In genomic region chrX:52576474-52576873, GRCh38 we compare ENCODE assay signal across 20 cellular contexts. TPM values are rescaled to one million over a fixed set of nuclear protein-coding genes. Genes with fewer than 3 reads are reported as not detected.
DNase-seq lines count a peak whose midpoint lies in the region; TF ChIP-seq lines count a peak whose summit lies in the region.
"Had no signal": no experiment of that assay in that cellular context is flagged by ENCODE, and none has a peak within 500 bp of the region (broad histone marks: within the 10 kb centered on the region; RNA-seq: fewer than 3 reads in every experiment).

No MANE protein-coding gene starts in this region.

- no peak for TF ChIP-seq CTCF in esophagus squamous epithelium (IDR thresholded peaks at IDR 0.05)
- no peak for TF ChIP-seq CTCF in suprapubic skin (IDR thresholded peaks at IDR 0.05)
- TF ChIP-seq CTCF in ascending aorta (IDR thresholded peaks at IDR 0.05) = no peak

- no peak for TF ChIP-seq EP300 in suprapubic skin (IDR thresholded peaks at IDR 0.05)

- no peak overlapping the region for H3K9ac ChIP-seq in SK-N-MC (ENCODE audit: insufficient read length)

- H3K36me3 ChIP-seq in SK-N-MC (ENCODE audit: insufficient read depth, low read length) (no peaks in the 10 kb centered on the region), esophagus squamous epithelium (no peaks in the 10 kb centered on the region), suprapubic skin (no peaks in the 10 kb centered on the region), ascending aorta (no peaks in the 10 kb centered on the region)

- H3K4me1 ChIP-seq in esophagus squamous epithelium = peaks cover 0 to 27% (median 0%) of the 10 kb centered on the region in 3 donors
- H3K4me1 ChIP-seq in suprapubic skin = peaks cover 3% of the 10 kb centered on the region
- H3K4me1 ChIP-seq in ascending aorta = no peaks in the 10 kb centered on the region
- H3K4me1 ChIP-seq: A549, Caco-2 had no signal

- TF ChIP-seq POLR2A in esophagus squamous epithelium (IDR thresholded peaks at IDR 0.05) (no peak), suprapubic skin (IDR thresholded peaks at IDR 0.05) (no peak)

- H3K27me3 ChIP-seq in esophagus squamous epithelium (no peaks in the 10 kb centered on the region), suprapubic skin (no peaks in the 10 kb centered on the region), ascending aorta (no peaks in the 10 kb centered on the region)

- H3K9me3 ChIP-seq in SK-N-MC (ENCODE audit: low read depth, low read length) (no peaks in the 10 kb centered on the region), esophagus squamous epithelium (no peaks in the 10 kb centered on the region), suprapubic skin (no peaks in the 10 kb centered on the region), ascending aorta (no peaks in the 10 kb centered on the region)
- H3K9me3 ChIP-seq: A549, Caco-2 had no signal

- WGBS in esophagus squamous epithelium, 2 donors = 35 to 43% methylated on average over 5 of the region's 5 CpGs
- 61% methylated on average over 5 of the region's 5 CpGs for WGBS in suprapubic skin

- H3K4me3 ChIP-seq in SK-N-MC (no peak overlapping the region), esophagus squamous epithelium (peak overlapping the region in 1 of 4 donors; percentile 8), suprapubic skin (no peak overlapping the region), ascending aorta (no peak overlapping the region)
- H3K4me3 ChIP-seq: A549, GM12878 had no signal

- DNase-seq in DMS 273 (lab: John Stamatoyannopoulos, UW; ENCODE audit: unreplicated experiment) (peak; percentile 2), DMS 273 treated with DMSO at 0.1 percent for 48 hours (lab: John Stamatoyannopoulos, UW) (no peak), SK-N-MC (ENCODE audit: low read depth, low spot score) (no peak), esophagus squamous epithelium (lab: John Stamatoyannopoulos, UW) (no peak), suprapubic skin (ENCODE audit: low spot score in 2 of 2) (no peak), glomerular visceral epithelial cell (ENCODE audit: extremely low spot score) (no peak), ascending aorta (ENCODE audit: low spot score in 2 of 2) (no peak)
- DNase-seq: AML-193; CD4-positive, alpha-beta T cell; DMS79 treated with DMSO at 0.1 percent for 48 hours; GF-D8; GOT3; H7; HFFc6 had no signal

- H3K27ac ChIP-seq in SK-N-MC (peak overlapping the region; percentile 26; the same call in 1 of the 2 replicates), esophagus squamous epithelium (peak overlapping the region; percentile 39 to 81 (median 46)), suprapubic skin (peak overlapping the region; percentile 60), ascending aorta (no peak overlapping the region)
- H3K27ac ChIP-seq: 22Rv1, A549, C4-2B, HL-60 had no signal

- intact Hi-C loops in esophagus squamous epithelium (cut with DNase I) = no loop called here
- intact Hi-C loops in ascending aorta (cut with DNase I) = no loop called here

RNA-seq across cellular contexts. Expression of gene XAGE1B, which starts 59.6 kb away (rescaled TPM):
- not detected for total RNA-seq in esophagus squamous epithelium
- not detected for total RNA-seq in suprapubic skin
- total RNA-seq in ascending aorta = not detected
- total RNA-seq: Caco-2; CD4-positive, alpha-beta T cell; GM12878; H7; HFFc6 had no signal

Comparison
In these comparisons a context has a peak if more than half of its experiments do, and no peak if none do; other contexts are left out.
1. H3K27ac ChIP-seq: peak in SK-N-MC (single experiment), esophagus squamous epithelium (4 of 4) and suprapubic skin (single experiment); none in ascending aorta (0 of 2).